Comparison of ENCODE assay signal across 8 cellular contexts in genomic region chr17:43389022-43389947, GRCh38. TPM values are rescaled to one million over a fixed set of nuclear protein-coding genes. Genes with fewer than 3 reads are reported as not detected.
A peak's percentile ranks its signal among the peaks of the same experiment; 100 is the strongest.
DNase-seq lines count a peak whose midpoint lies in the region; ATAC-seq, FAIRE-seq and TF ChIP-seq lines count a peak whose summit lies in the region.

No MANE protein-coding gene starts in this region.

- H3K4me3 Mint-ChIP-seq in activated B cell treated with CpG ODN at 0.5 μM for 24 hours, result peak overlapping the region; percentile 88

- peaks cover 5% of the 10 kb centered on the region; the same call in 1 of the 2 replicates for H3F3A ChIP-seq in DOHH2 (ENCODE audit: control insufficient read depth, insufficient read depth)

- H3K27ac ChIP-seq in DOHH2 (ENCODE audit: low read depth, low read length), result peak overlapping the region; percentile 69

- peaks cover 9% of the 10 kb centered on the region for H3K36me3 Mint-ChIP-seq in activated B cell treated with CpG ODN at 0.5 μM for 24 hours (ENCODE audit: low read depth)

- H3K9me3 Mint-ChIP-seq in activated B cell treated with CpG ODN at 0.5 μM for 24 hours, result no peaks in the 10 kb centered on the region

- H3K4me1 Mint-ChIP-seq in activated B cell treated with CpG ODN at 0.5 μM for 24 hours, result peaks cover 43% of the 10 kb centered on the region

- H3K4me3 ChIP-seq in DOHH2 (ENCODE audit: low read length), result peak overlapping the region; percentile 81
- peak overlapping the region; percentile 45 for H3K4me3 ChIP-seq in bronchial epithelial cell (ENCODE audit: low read depth, low read length)

- H3K9me3 ChIP-seq in DOHH2 (ENCODE audit: control insufficient read depth, insufficient read depth, low read length), result no peaks in the 10 kb centered on the region

- TF ChIP-seq CTCF in DOHH2 (IDR thresholded peaks at IDR 0.05; ENCODE audit: low read depth, low read length, poor library complexity, severe bottlenecking) (peak; percentile 91), activated B cell treated with CpG ODN at 0.5 μM for 24 hours (IDR thresholded peaks at IDR 0.05) (no peak), bronchial epithelial cell (IDR thresholded peaks at IDR 0.05; ENCODE audit: insufficient read depth, low read length, severe bottlenecking) (peak; percentile 83)

- H3K27me3 ChIP-seq in DOHH2 (ENCODE audit: control insufficient read depth, low read length) (peaks cover 5% of the 10 kb centered on the region), bronchial epithelial cell (ENCODE audit: control insufficient read depth, insufficient read depth, low read length) (no peaks in the 10 kb centered on the region)

- H3K36me3 ChIP-seq in DOHH2 (ENCODE audit: control insufficient read depth, low read length), result no peaks in the 10 kb centered on the region
- no peaks in the 10 kb centered on the region for H3K36me3 ChIP-seq in bronchial epithelial cell (ENCODE audit: control insufficient read depth, insufficient read depth, low read length)

- CTCF ChIA-PET in activated B cell treated with CpG ODN at 0.5 μM for 24 hours (lab: Charles Lee), result interaction anchor here (1.2 to 1.9 kb wide), 3 partner anchors 16 to 94 kb away, joined by 5 to 14 read pairs (median 7); partner anchors contain the start of gene DHX8

- peak overlapping the region; percentile 94 for H3K4me2 ChIP-seq in DOHH2 (ENCODE audit: low read length)

- peak; percentile 66 for DNase-seq in NCI-H2196 treated with DMSO at 0.1 percent for 48 hours (lab: John Stamatoyannopoulos, UW; ENCODE audit: unreplicated experiment)
- peak; percentile 64 for DNase-seq in activated B cell treated with CpG ODN at 0.5 μM for 24 hours
- DNase-seq in bronchial epithelial cell (ENCODE audit: low read depth), result peak; percentile 73
- DNase-seq in islet precursor cell, result peak; percentile 87
- peak; percentile 66 for DNase-seq in stimulated activated CD4-positive, alpha-beta T cell treated with anti-CD3 and anti-CD28 coated beads, Interleukin-12 subunit alpha, Interleukin-12 subunit beta, amount 100 ng/mL, for 4 hours
- no peak for DNase-seq in 8988T

- no peaks in the 10 kb centered on the region for H3K27me3 Mint-ChIP-seq in activated B cell treated with CpG ODN at 0.5 μM for 24 hours

- no peaks in the 10 kb centered on the region for H3K79me2 ChIP-seq in DOHH2 (ENCODE audit: control insufficient read depth, low read length)

- H4K20me1 ChIP-seq in DOHH2 (ENCODE audit: control insufficient read depth, insufficient read depth, low read depth, low read length), result no peaks in the 10 kb centered on the region

- FAIRE-seq in bronchial epithelial cell (lab: Jason Lieb, UNC), result no peak

- H3K27ac Mint-ChIP-seq in activated B cell treated with CpG ODN at 0.5 μM for 24 hours, result peak overlapping the region; percentile 96

- intact Hi-C loops in activated B cell treated with CpG ODN at 0.5 μM for 24 hours (cut with micrococcal nuclease), result loop anchor here (1.0 to 2.0 kb wide), 3 partner anchors 21 to 94 kb away; partner anchors contain the start of gene DHX8

- POLR2A ChIA-PET in activated B cell treated with CpG ODN at 0.5 μM for 24 hours (lab: Charles Lee), result interaction anchor here (1.1 to 7.4 kb wide), 13 partner anchors 9 to 616 kb away, joined by 3 to 546 read pairs (median 8); partner anchors contain the start of genes ARL4D, BRCA1, DHX8 and IFI35

- H3K9me2 ChIP-seq in DOHH2 (replicated peaks; ENCODE audit: control insufficient read depth, low read length), result no peaks in the 10 kb centered on the region

- peak; percentile 43 for ATAC-seq in HG02884 (IDR thresholded peaks at IDR 0.05; ENCODE audit: unreplicated experiment)
- peak; percentile 79 for ATAC-seq in activated B cell treated with CpG ODN at 0.5 μM for 24 hours (ENCODE audit: low read depth)

- peaks cover 25% of the 10 kb centered on the region for H3K4me1 ChIP-seq in DOHH2 (ENCODE audit: control insufficient read depth, low read length)

RNA-seq across cellular contexts. Expression of gene ARL4D, which starts 9.5 kb away (rescaled TPM):
- 5.8 and 6.4 TPM in 2 replicates for total RNA-seq in activated B cell treated with CpG ODN at 0.5 μM for 24 hours
- total RNA-seq in bronchial epithelial cell, result 71.1 and 90.3 TPM in 2 replicates
